In the genomic region with DNA sequence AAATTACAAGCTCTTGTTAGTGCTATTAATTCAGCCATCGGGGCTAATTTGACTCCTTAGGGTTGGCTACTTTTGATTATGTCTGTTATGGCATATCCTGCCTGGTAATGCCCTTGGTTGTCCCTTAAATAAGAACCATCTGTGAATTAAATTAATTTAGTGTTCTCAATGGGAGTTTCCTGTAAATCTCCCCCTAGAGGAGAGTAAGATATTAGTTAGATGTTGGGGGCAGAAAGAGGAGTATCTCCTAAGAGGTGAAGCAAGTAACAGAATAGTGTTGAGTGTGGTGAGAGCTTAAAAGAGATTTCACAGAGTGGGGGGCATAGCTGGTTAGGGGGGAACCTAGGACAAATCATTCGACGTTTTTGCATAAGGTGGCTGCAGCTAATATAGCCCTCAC, we compare ENCODE assay signal across 18 cellular contexts.
"Had no signal": no experiment of that assay in that cellular context is flagged by ENCODE, and none has a peak within 500 bp of the region (broad histone marks: within the 10 kb centered on the region; RNA-seq: fewer than 3 reads in every experiment).

No MANE protein-coding gene starts in this region.

- FAIRE-seq: colon, keratinocyte had no signal

- H3K27me3 ChIP-seq: breast epithelium, heart left ventricle, left lung, right lobe of liver, tibial artery, vagina had no signal

- ATAC-seq: activated T-cell treated with anti-CD3 and anti-CD28 coated beads, Interleukin-2, amount 50 U/mL, for 4 hours; heart left ventricle; left lung; natural killer cell; right lobe of liver; stimulated activated memory B cell treated with anti-CD40 and anti-IgM and Interleukin-4, amounts not matched to agents 10 μg/mL and 1 μg/mL and 100 μg/mL, for 72 hours had no signal

- H3K9me3 ChIP-seq: prostate gland, right lobe of liver, tibial artery, vagina had no signal

- H3K27ac ChIP-seq: breast epithelium, heart left ventricle, left lung, prostate gland, right lobe of liver, tibial artery, vagina had no signal

- H3K36me3 ChIP-seq: breast epithelium, heart left ventricle, left lung, prostate gland, right lobe of liver, tibial artery, vagina had no signal

- H3K4me1 ChIP-seq: breast epithelium, heart left ventricle, left lung, prostate gland, right lobe of liver, tibial artery, vagina had no signal

- H3K4me3 ChIP-seq: breast epithelium, heart left ventricle, left lung, prostate gland, right lobe of liver, tibial artery, vagina had no signal

- DNase-seq: activated CD4-positive, alpha-beta T cell treated with anti-CD3 and anti-CD28 coated beads for 1 hour; activated CD4-positive, alpha-beta T cell treated with anti-CD3 and anti-CD28 coated beads, Interleukin-2, amount 50 U/mL, for 48 hours; activated gamma-delta T cell; activated T-cell treated with anti-CD3 and anti-CD28 coated beads, Interleukin-2, amount 50 U/mL, for 4 hours; amygdala; foreskin melanocyte; heart left ventricle; left lung; natural killer cell; occipital lobe; right lobe of liver; tibial artery had no signal
